ENCODE assay signal across 29 cellular contexts in genomic region chr4:61505773-61506640, GRCh38.
"Had no signal": no experiment of that assay in that cellular context is flagged by ENCODE, and none has a peak within 500 bp of the region (broad histone marks: within the 10 kb centered on the region; RNA-seq: fewer than 3 reads in every experiment).

No MANE protein-coding gene starts in this region.

- H3K27ac ChIP-seq: ascending aorta, body of pancreas, breast epithelium, Peyer's patch, SJSA1 had no signal

- H3K4me1 ChIP-seq: ascending aorta, body of pancreas, breast epithelium, Peyer's patch, SJSA1 had no signal

- H3K36me3 ChIP-seq: ascending aorta, breast epithelium, MG63, Peyer's patch, SJSA1 had no signal

- ATAC-seq: activated CD8-positive, alpha-beta T cell treated with anti-CD3 and anti-CD28 coated beads for 36 hours; body of pancreas; PC-3 had no signal

- H3K4me3 ChIP-seq: ascending aorta, body of pancreas, breast epithelium, MG63, Peyer's patch, SJSA1 had no signal

- DNase-seq: activated CD4-positive, alpha-beta T cell treated with anti-CD3 and anti-CD28 coated beads, Interleukin-2, amount 10 ng/mL, durations not matched to agents 24 days and 14 days; activated CD4-positive, alpha-beta T cell treated with anti-CD3 and anti-CD28 coated beads, Interleukin-2, amount 50 U/mL, for 4 hours; activated CD8-positive, alpha-beta T cell treated with anti-CD3 and anti-CD28 coated beads for 36 hours; activated gamma-delta T cell; activated naive CD4-positive, alpha-beta T cell treated with Interleukin-2 at 50 U/mL for 16 hours; activated naive CD8-positive, alpha-beta T cell treated with anti-CD3 and anti-CD28 coated beads, Interleukin-2, amount 10 ng/mL, durations not matched to agents 7 days and 5 days; activated T-cell treated with anti-CD3 and anti-CD28 coated beads, Interleukin-2, amount 50 U/mL, for 24 hours; amygdala; body of pancreas; Kasumi-1; KG1; MG63; NCI-H1048; NCI-H1105 treated with DMSO at 0.1 percent for 48 hours; NCI-H1436; NCI-H1694; NCI-H2081 treated with DMSO at 0.1 percent for 48 hours; NCI-H226; NCI-H510A; NCI-H526 treated with DMSO at 0.1 percent for 48 hours; NK-92 treated with Interleukin-12 subunit alpha and Interleukin-12 subunit beta, amount 100 ng/mL, for 24 hours; PC-3; Peyer's patch; RPMI8226; SHP77 treated with DMSO at 0.1 percent for 48 hours; SK-N-SH had no signal

- H3K9me3 ChIP-seq: ascending aorta, body of pancreas, MG63, Peyer's patch, SJSA1, SK-N-SH had no signal
